Comparison of ENCODE assay signal across 10 cellular contexts in the genomic region with DNA sequence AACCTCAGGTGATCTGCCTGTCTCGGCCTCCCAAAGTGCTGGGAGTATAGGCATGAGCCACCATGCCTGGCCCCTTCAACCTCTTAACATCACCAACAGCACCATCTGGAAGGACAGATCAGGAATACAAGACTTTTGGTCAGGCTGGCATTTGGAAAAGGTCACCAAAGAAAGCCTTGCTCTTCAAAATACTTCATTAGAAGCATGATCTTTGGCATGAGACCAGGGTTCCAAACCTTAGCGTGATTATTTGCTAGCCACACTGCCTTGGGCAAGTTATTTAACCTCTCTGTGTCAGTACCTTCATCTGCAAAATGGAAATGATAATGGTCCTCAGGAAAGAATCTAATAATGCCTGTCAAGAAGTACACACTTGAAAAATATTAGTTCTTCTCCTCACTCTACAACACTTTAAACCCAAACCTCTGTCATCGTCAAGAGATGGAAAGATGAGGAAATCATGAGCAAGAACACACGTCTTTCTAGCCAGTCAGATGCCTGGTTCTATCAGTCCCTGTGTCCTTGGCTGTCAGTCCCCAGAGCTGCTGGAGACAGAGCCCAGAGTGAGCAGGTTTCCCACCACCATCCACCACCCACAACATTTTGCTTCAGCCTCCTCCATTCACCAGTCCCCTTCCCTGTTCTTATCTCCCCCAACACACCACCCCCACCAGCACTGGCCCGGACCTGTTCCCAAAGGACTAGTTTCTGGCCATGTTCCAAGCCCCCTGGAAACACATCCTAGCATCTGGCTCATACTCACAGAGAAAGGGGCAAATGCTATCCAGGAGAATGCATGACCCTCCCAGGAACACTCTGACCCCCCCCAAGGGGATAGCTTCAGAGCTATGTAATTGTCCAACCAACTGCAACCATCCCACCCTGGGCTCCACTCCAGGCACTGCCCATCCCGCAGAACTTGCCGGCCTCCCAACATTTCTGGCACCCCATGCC. TPM values are rescaled to one million over a fixed set of nuclear protein-coding genes. Genes with fewer than 3 reads are reported as not detected.
DNase-seq lines count a peak whose midpoint lies in the region; ATAC-seq and TF ChIP-seq lines count a peak whose summit lies in the region.
"Had no signal": no experiment of that assay in that cellular context is flagged by ENCODE, and none has a peak within 500 bp of the region (broad histone marks: within the 10 kb centered on the region; RNA-seq: fewer than 3 reads in every experiment).

No MANE protein-coding gene starts in this region.

- H3K9me3 Mint-ChIP-seq in progenitor cell of endocrine pancreas (ENCODE audit: low read depth): no peaks in the 10 kb centered on the region

- intact Hi-C loops in Right ventricle myocardium inferior (cut with DNase I): loop anchor here (2.0 kb wide), 1 partner anchor 20 kb away; no protein-coding TSS in a partner anchor

- H3K27ac ChIP-seq in BLaER1 treated with 17β-estradiol and CSF1 and Interleukin-3, amounts not matched to agents 10 nM and 100 nM: peak overlapping the region in 3 of 11 experiments; percentile 77 to 82 (median 80); a peak in 5 of 22 replicates

- peak overlapping the region; percentile 94 for H3K4me3 Mint-ChIP-seq in progenitor cell of endocrine pancreas (ENCODE audit: low read depth)

- peak overlapping the region; percentile 92 to 99 (median 97) for H3K4me2 ChIP-seq in BLaER1 treated with 17β-estradiol and CSF1 and Interleukin-3, amounts not matched to agents 10 nM and 100 nM

- in situ Hi-C loops in astrocyte of the cerebellum (cut with HindIII; ENCODE audit: low sequenced_read_pairs): no loop called here

- peaks cover 33% of the 10 kb centered on the region for H3K4me1 Mint-ChIP-seq in progenitor cell of endocrine pancreas (ENCODE audit: low read depth)

- peaks cover 25 to 74% (median 66%) of the 10 kb centered on the region in 10 experiments for H3K4me1 ChIP-seq in BLaER1 treated with 17β-estradiol and CSF1 and Interleukin-3, amounts not matched to agents 10 nM and 100 nM

- TF ChIP-seq CTCF in astrocyte of the cerebellum (IDR thresholded peaks at IDR 0.05; ENCODE audit: low read depth, low read length, missing control alignments): no peak
- TF ChIP-seq CTCF in progenitor cell of endocrine pancreas (IDR thresholded peaks at IDR 0.05; ENCODE audit: unreplicated experiment): no peak

- H3K36me3 Mint-ChIP-seq in progenitor cell of endocrine pancreas (ENCODE audit: insufficient read depth): peaks cover 4% of the 10 kb centered on the region

- peak overlapping the region; percentile 96 for H3K27ac Mint-ChIP-seq in progenitor cell of endocrine pancreas

- peak; percentile 82 for ATAC-seq in Right ventricle myocardium inferior
- no peak for ATAC-seq in GM18867 (IDR thresholded peaks at IDR 0.05; ENCODE audit: unreplicated experiment)
- ATAC-seq in HG03108 (IDR thresholded peaks at IDR 0.05; ENCODE audit: unreplicated experiment): no peak

- peak overlapping the region; percentile 79 to 96 (median 85); a peak in 18 of 20 replicates for H3K4me3 ChIP-seq in BLaER1 treated with 17β-estradiol and CSF1 and Interleukin-3, amounts not matched to agents 10 nM and 100 nM
- H3K4me3 ChIP-seq in astrocyte of the cerebellum (ENCODE audit: low read depth, low read length): peak overlapping the region; percentile 79

- peaks cover 0 to 8% (median 0%) of the 10 kb centered on the region in 11 experiments; a peak in 2 of 22 replicates for H4K20me1 ChIP-seq in BLaER1 treated with 17β-estradiol and CSF1 and Interleukin-3, amounts not matched to agents 10 nM and 100 nM

- no peaks in the 10 kb centered on the region for H3K27me3 ChIP-seq in BLaER1 treated with 17β-estradiol and CSF1 and Interleukin-3, amounts not matched to agents 10 nM and 100 nM

- no peak for DNase-seq in astrocyte of the cerebellum (ENCODE audit: low read depth)
- DNase-seq in Right ventricle myocardium inferior (ENCODE audit: missing footprints): no peak
- DNase-seq in progenitor cell of endocrine pancreas (ENCODE audit: low spot score, unreplicated experiment): no peak
- DNase-seq in SKM-1 (lab: John Stamatoyannopoulos, UW; ENCODE audit: unreplicated experiment): no peak
- no peak for DNase-seq in stimulated activated CD4-positive, alpha-beta T cell treated with anti-CD3 and anti-CD28 coated beads, Interleukin-4, amount 100 ng/mL, for 24 hours
- DNase-seq: COR-L47, mesendoderm had no signal

- peaks cover 9 to 15% (median 13%) of the 10 kb centered on the region in 11 experiments; a peak in 18 of 22 replicates for H3K36me3 ChIP-seq in BLaER1 treated with 17β-estradiol and CSF1 and Interleukin-3, amounts not matched to agents 10 nM and 100 nM

- no peaks in the 10 kb centered on the region for H3K27me3 Mint-ChIP-seq in progenitor cell of endocrine pancreas

- 0 out of 22 replicates have a peak, but pooled peaks cover 0 to 7% (median 0%) of the 10 kb centered on the region in 11 experiments for H3K9me3 ChIP-seq in BLaER1 treated with 17β-estradiol and CSF1 and Interleukin-3, amounts not matched to agents 10 nM and 100 nM (replicated peaks in 1 of 11)

- peak overlapping the region in 10 of 11 experiments; percentile 79 to 91 (median 86); a peak in 17 of 22 replicates for H3K9ac ChIP-seq in BLaER1 treated with 17β-estradiol and CSF1 and Interleukin-3, amounts not matched to agents 10 nM and 100 nM

RNA-seq across cellular contexts. Expression of a gene that starts 2.0 kb away (rescaled TPM):
- total RNA-seq in Right ventricle myocardium inferior: 55.6 TPM
- 120 and 128 TPM in 2 replicates for total RNA-seq in progenitor cell of endocrine pancreas

RNA-seq across cellular contexts. Expression of a gene that starts 31.4 kb away (rescaled TPM):
- 6.0 TPM for total RNA-seq in Right ventricle myocardium inferior
- total RNA-seq in progenitor cell of endocrine pancreas: 72.3 and 73.9 TPM in 2 replicates

Comparison
In these comparisons a context has a peak if more than half of its experiments do, and no peak if none do; other contexts are left out.
1. RNA of a gene that starts 31.4 kb away (total RNA-seq): 72.3 to 73.9 TPM in progenitor cell of endocrine pancreas; 6.0 TPM in Right ventricle myocardium inferior (single experiment); every median in the first group is over 10 times any median in the second.